15 cellular contexts compared by ENCODE assay signal in the genomic region with DNA sequence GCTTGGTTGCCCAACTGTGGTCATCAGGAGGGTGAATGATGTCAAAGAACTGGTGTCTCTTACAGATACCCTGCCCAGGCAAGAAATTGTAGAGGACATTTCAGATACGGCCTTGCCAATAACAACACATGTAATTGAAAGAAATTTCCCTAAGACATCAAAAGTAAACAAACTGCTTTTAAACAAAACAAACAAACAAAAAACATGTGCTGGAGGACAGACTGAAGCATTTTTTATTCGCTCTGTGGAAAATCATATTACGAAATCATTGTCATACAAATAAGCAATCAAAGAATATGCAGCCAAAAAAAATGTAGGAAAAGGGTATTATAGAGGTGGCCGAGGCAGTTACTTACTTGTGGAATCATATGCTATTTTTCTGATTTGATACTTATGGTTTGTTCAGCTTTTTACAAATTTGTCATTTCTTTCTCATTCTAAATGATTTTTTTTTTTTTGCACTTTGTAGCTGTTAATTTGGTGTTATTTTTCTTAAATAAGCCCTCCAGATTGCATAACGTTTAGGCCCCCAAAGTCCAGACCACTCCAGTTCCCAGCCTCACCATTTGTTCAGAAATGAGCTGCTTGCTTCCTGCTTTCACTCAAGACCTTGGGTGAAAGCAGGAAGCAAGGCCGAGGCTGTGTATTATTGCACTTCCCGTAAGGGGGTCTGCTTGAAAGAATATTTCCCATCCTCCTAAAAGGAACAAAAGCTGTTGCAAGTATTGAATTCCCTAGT. TPM values are rescaled to one million over a fixed set of nuclear protein-coding genes. Genes with fewer than 3 reads are reported as not detected.
DNase-seq lines count a peak whose midpoint lies in the region; ATAC-seq lines count a peak whose summit lies in the region.
"Had no signal": no experiment of that assay in that cellular context is flagged by ENCODE, and none has a peak within 500 bp of the region (broad histone marks: within the 10 kb centered on the region; RNA-seq: fewer than 3 reads in every experiment).

No MANE protein-coding gene starts in this region.

- no peak for ATAC-seq in stimulated activated effector memory CD8-positive, alpha-beta T cell treated with anti-CD3 and anti-CD28 coated beads, Interleukin-12 subunit alpha, Interleukin-12 subunit beta, amount 100 ng/mL, for 72 hours
- ATAC-seq: body of pancreas, foreskin keratinocyte, K562 had no signal

- H3K27ac Mint-ChIP-seq in activated naive CD4-positive, alpha-beta T cell treated with anti-CD3 and anti-CD28 coated beads, Interleukin-2, amount 50 U/mL, for 24 hours: peak overlapping the region; percentile 72
- H3K27ac Mint-ChIP-seq in stimulated activated effector memory CD8-positive, alpha-beta T cell treated with anti-CD3 and anti-CD28 coated beads, Interleukin-12 subunit alpha, Interleukin-12 subunit beta, amount 100 ng/mL, for 72 hours: peak overlapping the region; percentile 37

- H3K4me3 Mint-ChIP-seq in activated naive CD4-positive, alpha-beta T cell treated with anti-CD3 and anti-CD28 coated beads, Interleukin-2, amount 50 U/mL, for 24 hours: peak overlapping the region; percentile 15
- H3K4me3 Mint-ChIP-seq in stimulated activated effector memory CD8-positive, alpha-beta T cell treated with anti-CD3 and anti-CD28 coated beads, Interleukin-12 subunit alpha, Interleukin-12 subunit beta, amount 100 ng/mL, for 72 hours: no peak overlapping the region

- no peak for DNase-seq in activated naive CD4-positive, alpha-beta T cell treated with Interleukin-2 at 50 U/mL for 16 hours
- DNase-seq in MV-4-11 (lab: John Stamatoyannopoulos, UW) (peak; percentile 56), dermis blood vessel endothelial cell (peak; percentile 40), occipital lobe (lab: John Stamatoyannopoulos, UW) (no peak)
- no peak for DNase-seq in stimulated activated effector memory CD8-positive, alpha-beta T cell treated with anti-CD3 and anti-CD28 coated beads, Interleukin-12 subunit alpha, Interleukin-12 subunit beta, amount 100 ng/mL, for 72 hours (ENCODE audit: low spot score in 2 of 2)
- no peak for DNase-seq in activated CD8-positive, alpha-beta memory T cell treated with anti-CD3 and anti-CD28 coated beads, Interleukin-2, amount 50 U/mL, for 48 hours
- DNase-seq in effector CD4-positive, alpha-beta T cell: no peak
- DNase-seq: AML-193; foreskin keratinocyte; GM23248; NCI-H187 treated with DMSO at 0.1 percent for 48 hours; stimulated activated CD4-positive, alpha-beta T cell treated with anti-CD3 and anti-CD28 coated beads, Interleukin-4, amount 100 ng/mL, for 1 hour had no signal

- peaks cover 3% of the 10 kb centered on the region for H3K36me3 Mint-ChIP-seq in activated naive CD4-positive, alpha-beta T cell treated with anti-CD3 and anti-CD28 coated beads, Interleukin-2, amount 50 U/mL, for 24 hours
- no peaks in the 10 kb centered on the region for H3K36me3 Mint-ChIP-seq in stimulated activated effector memory CD8-positive, alpha-beta T cell treated with anti-CD3 and anti-CD28 coated beads, Interleukin-12 subunit alpha, Interleukin-12 subunit beta, amount 100 ng/mL, for 72 hours

- H3K27me3 Mint-ChIP-seq in activated naive CD4-positive, alpha-beta T cell treated with anti-CD3 and anti-CD28 coated beads, Interleukin-2, amount 50 U/mL, for 24 hours: no peaks in the 10 kb centered on the region

- H3K9me3 Mint-ChIP-seq in activated naive CD4-positive, alpha-beta T cell treated with anti-CD3 and anti-CD28 coated beads, Interleukin-2, amount 50 U/mL, for 24 hours: no peaks in the 10 kb centered on the region
- H3K9me3 Mint-ChIP-seq in stimulated activated effector memory CD8-positive, alpha-beta T cell treated with anti-CD3 and anti-CD28 coated beads, Interleukin-12 subunit alpha, Interleukin-12 subunit beta, amount 100 ng/mL, for 72 hours: no peaks in the 10 kb centered on the region

- peaks cover 32% of the 10 kb centered on the region for H3K4me1 Mint-ChIP-seq in activated naive CD4-positive, alpha-beta T cell treated with anti-CD3 and anti-CD28 coated beads, Interleukin-2, amount 50 U/mL, for 24 hours
- H3K4me1 Mint-ChIP-seq in stimulated activated effector memory CD8-positive, alpha-beta T cell treated with anti-CD3 and anti-CD28 coated beads, Interleukin-12 subunit alpha, Interleukin-12 subunit beta, amount 100 ng/mL, for 72 hours: peaks cover 8% of the 10 kb centered on the region

RNA-seq across cellular contexts. Expression of gene MYEOV, which starts 51.9 kb away (rescaled TPM):
- total RNA-seq in dermis blood vessel endothelial cell (0.05 TPM in 1 of 2 replicates, not detected in the other), occipital lobe (not detected)

Comparison
In these comparisons a context has a peak if more than half of its experiments do, and no peak if none do; other contexts are left out.
1. DNase-seq: peak in MV-4-11 (single experiment) and dermis blood vessel endothelial cell (single experiment); none in activated naive CD4-positive, alpha-beta T cell treated with Interleukin-2 at 50 U/mL for 16 hours (single experiment), stimulated activated effector memory CD8-positive, alpha-beta T cell treated with anti-CD3 and anti-CD28 coated beads, Interleukin-12 subunit alpha, Interleukin-12 subunit beta, amount 100 ng/mL, for 72 hours (0 of 2), activated CD8-positive, alpha-beta memory T cell treated with anti-CD3 and anti-CD28 coated beads, Interleukin-2, amount 50 U/mL, for 48 hours (single experiment), effector CD4-positive, alpha-beta T cell (single experiment) and occipital lobe (single experiment).